ENCODE assay signal across 10 cellular contexts in the genomic region with DNA sequence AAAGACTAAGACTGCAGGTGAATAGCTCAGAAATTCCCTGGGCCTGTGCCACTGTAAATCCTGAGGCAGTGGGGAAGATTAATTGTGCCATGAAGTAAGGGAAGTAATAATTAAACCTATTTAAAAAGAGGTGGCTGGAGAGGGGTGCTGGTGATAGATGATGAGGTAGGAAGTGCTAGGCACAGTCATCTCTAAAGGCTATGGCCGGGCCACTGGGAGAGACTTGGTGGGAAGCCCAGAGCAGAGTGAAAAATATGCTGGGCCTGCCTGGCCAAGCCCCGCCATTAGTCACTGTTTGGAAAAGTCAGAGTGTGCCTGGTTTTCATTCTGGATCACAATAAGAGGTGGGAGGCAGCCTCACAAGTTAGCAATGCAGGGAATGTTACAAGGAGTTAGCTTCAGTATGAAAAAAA.
DNase-seq lines count a peak whose midpoint lies in the region; ATAC-seq and TF ChIP-seq lines count a peak whose summit lies in the region.
"Had no signal": no experiment of that assay in that cellular context is flagged by ENCODE, and none has a peak within 500 bp of the region (broad histone marks: within the 10 kb centered on the region; RNA-seq: fewer than 3 reads in every experiment).

No MANE protein-coding gene starts in this region.

- H3F3A ChIP-seq in GM23248 (ENCODE audit: insufficient read depth), result peaks cover 49% of the 10 kb centered on the region

- H3K9me3 ChIP-seq in GM23248 (ENCODE audit: low read depth) (no peaks in the 10 kb centered on the region), sigmoid colon (no peaks in the 10 kb centered on the region)
- H3K9me3 ChIP-seq: right lobe of liver had no signal

- peak; percentile 65 to 91 for ATAC-seq in left cardiac atrium
- no peak for ATAC-seq in GM18909 (IDR thresholded peaks at IDR 0.05; ENCODE audit: poor library complexity, unreplicated experiment)
- no peak for ATAC-seq in HG03520 (IDR thresholded peaks at IDR 0.05; ENCODE audit: unreplicated experiment)
- ATAC-seq: right lobe of liver had no signal

- H3K4me3 ChIP-seq in GM23248, result peak overlapping the region; percentile 20; the same call in 1 of the 2 replicates
- no peak overlapping the region for H3K4me3 ChIP-seq in sigmoid colon
- H3K4me3 ChIP-seq: right lobe of liver had no signal

- TF ChIP-seq EP300 in sigmoid colon (IDR thresholded peaks at IDR 0.05), result no peak

- no peak overlapping the region for H2AFZ ChIP-seq in GM23248

- TF ChIP-seq POLR2A in sigmoid colon (IDR thresholded peaks at IDR 0.05), result no peak

- H3K36me3 ChIP-seq in GM23248 (ENCODE audit: low read depth) (no peaks in the 10 kb centered on the region), sigmoid colon (no peaks in the 10 kb centered on the region)
- H3K36me3 ChIP-seq: right lobe of liver had no signal

- H3K4me1 ChIP-seq in GM23248 (ENCODE audit: insufficient read depth) (peaks cover 72% of the 10 kb centered on the region), sigmoid colon (peaks cover 0 to 64% (median 50%) of the 10 kb centered on the region in 4 donors)
- H3K4me1 ChIP-seq: right lobe of liver had no signal

- H3K9me2 ChIP-seq in GM23248 (ENCODE audit: insufficient read depth), result no peaks in the 10 kb centered on the region

- H3K9ac ChIP-seq in GM23248, result peak overlapping the region; percentile 18; the same call in 1 of the 2 replicates

- WGBS in GM23248 (ENCODE audit: low coverage in 1 of 2, low lambda C conversion rate in 2 of 2, missing lambda C conversion rate in 2 of 2), 2 experiments, result 0% methylated on average over 2 of the region's 2 CpGs
- WGBS in sigmoid colon, 2 donors, result 71 to 93% methylated on average over 2 of the region's 2 CpGs

- intact Hi-C loops in left cardiac atrium (cut with DNase I) (loop anchor here in 1 of 2 donors (10.0 kb wide), 1 partner anchor 61 kb away; no protein-coding TSS in a partner anchor), sigmoid colon (cut with DNase I) (no loop called here)

- peak overlapping the region; percentile 72 for H3K4me2 ChIP-seq in GM23248 (ENCODE audit: unreplicated experiment)

- in situ Hi-C loops in GM23248 (cut with MboI), result no loop called here

- no peak for TF ChIP-seq CTCF in sigmoid colon (IDR thresholded peaks at IDR 0.05)

- H3K27me3 ChIP-seq in GM23248 (replicated peaks; ENCODE audit: insufficient read depth), result no peaks in the 10 kb centered on the region
- no peaks in the 10 kb centered on the region for H3K27me3 ChIP-seq in sigmoid colon
- H3K27me3 ChIP-seq: right lobe of liver had no signal

- no peaks in the 10 kb centered on the region for H4K20me1 ChIP-seq in GM23248 (ENCODE audit: insufficient read depth)

- DNase-seq in GM23248, result peak; percentile 97
- DNase-seq in amniotic stem cell (lab: John Stamatoyannopoulos, UW), result peak; percentile 44
- peak; percentile 59 for DNase-seq in left cardiac atrium
- DNase-seq in sigmoid colon, result peak; percentile 83
- DNase-seq in NCI-H1092 (lab: John Stamatoyannopoulos, UW), result no peak
- DNase-seq in NCI-H2196 (lab: John Stamatoyannopoulos, UW; ENCODE audit: unreplicated experiment), result no peak
- DNase-seq: Karpas-422, right lobe of liver had no signal

- H3K27ac ChIP-seq in GM23248, result peak overlapping the region; percentile 66
- H3K27ac ChIP-seq in sigmoid colon, result peak overlapping the region; percentile 59 to 78 (median 74)
- H3K27ac ChIP-seq: right lobe of liver had no signal

- H3K79me2 ChIP-seq in GM23248 (ENCODE audit: insufficient read depth), result peaks cover 34% of the 10 kb centered on the region

Comparison
In these comparisons a context has a peak if more than half of its experiments do, and no peak if none do; other contexts are left out.
1. DNase-seq: peak in GM23248 (single experiment), amniotic stem cell (single experiment), left cardiac atrium (single experiment) and sigmoid colon (single experiment); none in NCI-H1092 (single experiment) and NCI-H2196 (single experiment).
2. ATAC-seq: peak in left cardiac atrium (2 of 2); none in GM18909 (single experiment) and HG03520 (single experiment).